ENCODE assay signal across 10 cellular contexts in the genomic region with DNA sequence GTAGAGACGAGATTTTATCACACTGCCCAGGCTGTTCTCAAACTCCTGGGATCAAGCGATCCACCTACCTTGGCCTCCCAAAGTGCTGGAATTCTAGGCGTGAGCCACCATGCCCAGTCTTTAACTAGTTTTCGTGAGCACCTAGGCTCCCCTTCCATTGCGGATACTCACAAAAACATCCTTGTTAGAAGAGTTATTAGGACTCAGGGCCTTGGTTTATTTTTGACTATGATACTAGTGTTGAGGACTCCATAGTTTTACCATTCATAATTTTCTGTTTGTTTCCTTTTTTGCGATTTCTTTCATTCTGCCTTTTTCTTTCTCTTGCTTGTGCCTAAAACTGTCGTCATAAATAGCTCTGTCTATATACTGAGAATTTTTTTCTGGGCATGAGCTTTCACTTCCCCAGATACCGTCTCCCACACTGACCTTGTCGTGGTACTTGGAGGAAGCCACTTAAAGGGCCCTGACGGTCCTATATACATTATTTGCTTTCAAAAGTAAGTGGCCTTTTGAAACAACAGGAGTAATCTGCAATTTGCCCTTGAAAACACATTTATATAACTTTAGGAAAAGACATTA. TPM values are rescaled to one million over a fixed set of nuclear protein-coding genes. Genes with fewer than 3 reads are reported as not detected.
DNase-seq lines count a peak whose midpoint lies in the region; ATAC-seq and TF ChIP-seq lines count a peak whose summit lies in the region.
"Had no signal": no experiment of that assay in that cellular context is flagged by ENCODE, and none has a peak within 500 bp of the region (broad histone marks: within the 10 kb centered on the region; RNA-seq: fewer than 3 reads in every experiment).

No MANE protein-coding gene starts in this region.

- H3K36me3 Mint-ChIP-seq in natural killer cell (no peaks in the 10 kb centered on the region), Caco-2 (ENCODE audit: insufficient read depth, unreplicated experiment) (no peaks in the 10 kb centered on the region)

- no CpG with 5 or more reads among the region's 10 CpGs for WGBS in IMR-90 (ENCODE audit: extremely low coverage in 2 of 2, insufficient read length in 1 of 2), 2 experiments

- no peak for TF ChIP-seq RAD21 in IMR-90 (IDR thresholded peaks at IDR 0.05; ENCODE audit: low read length)

- H3K4me1 Mint-ChIP-seq in natural killer cell (peaks cover 59 to 79% of the 10 kb centered on the region in 2 donors), Caco-2 (ENCODE audit: low read depth, unreplicated experiment) (peaks cover 14% of the 10 kb centered on the region)

- H3K9ac ChIP-seq in IMR-90 (ENCODE audit: low read depth, low read length): no peak overlapping the region

- H3K4me3 ChIP-seq in IMR-90 (ENCODE audit: insufficient read depth, low read depth, low read length) (no peak overlapping the region), Caco-2 (ENCODE audit: low read depth, low read length) (no peak overlapping the region)
- H3K4me3 ChIP-seq: MG63, pancreas had no signal

- POLR2A ChIA-PET in IMR-90 (lab: Charles Lee; ENCODE audit: unreplicated experiment) (interaction anchor here (1.4 kb wide), 1 partner anchor 11 kb away, joined by 4 read pairs; no protein-coding TSS in a partner anchor), Caco-2 (lab: Charles Lee) (no interaction called here)

- no peak overlapping the region for H2AFZ ChIP-seq in IMR-90 (replicated peaks; ENCODE audit: low read length, poor library complexity)

- H3K9me3 Mint-ChIP-seq in natural killer cell (no peaks in the 10 kb centered on the region), Caco-2 (ENCODE audit: unreplicated experiment) (no peaks in the 10 kb centered on the region)

- no peak overlapping the region; the same call in 1 of the 2 replicates for H3K23ac ChIP-seq in IMR-90 (ENCODE audit: low read depth, low read length)

- H3K27me3 Mint-ChIP-seq in natural killer cell (ENCODE audit: low read depth in 2 of 2): no peaks in the 10 kb centered on the region
- H3K27me3 Mint-ChIP-seq in Caco-2 (ENCODE audit: insufficient read depth, unreplicated experiment): no peaks in the 10 kb centered on the region

- no peak overlapping the region for H4K8ac ChIP-seq in IMR-90 (ENCODE audit: low read depth in 2 of 2, low read length in 2 of 2)

- no peak overlapping the region for H3K14ac ChIP-seq in IMR-90 (replicated peaks; ENCODE audit: low read depth, low read length)

- peaks cover 16 to 85% of the 10 kb centered on the region in 2 experiments for H3K79me1 ChIP-seq in IMR-90 (ENCODE audit: low read depth in 1 of 2, low read length in 2 of 2)

- H3K56ac ChIP-seq in IMR-90 (ENCODE audit: extremely low read depth, insufficient read depth, low read length): no peak overlapping the region

- H2AK5ac ChIP-seq in IMR-90 (ENCODE audit: low read depth, low read length): no peak overlapping the region

- in situ Hi-C loops in IMR-90 (cut with MboI; ENCODE audit: low sequenced_read_pairs): no loop called here

- H3K9me1 ChIP-seq in IMR-90 (ENCODE audit: insufficient read depth, low read length): peaks cover 28% of the 10 kb centered on the region

- H3K4me2 ChIP-seq in IMR-90 (ENCODE audit: low read depth, low read length): peak overlapping the region; percentile 55

- dilution Hi-C loops in IMR-90 (cut with HindIII; ENCODE audit: low sequenced_read_pairs, unreplicated experiment): no loop called here

- H3K18ac ChIP-seq in IMR-90 (ENCODE audit: low read depth, low read length): no peak overlapping the region

- intact Hi-C loops in IMR-90 (cut with micrococcal nuclease) (no loop called here), natural killer cell (cut with micrococcal nuclease) (no loop called here), Caco-2 (cut with micrococcal nuclease; ENCODE audit: unreplicated experiment) (no loop called here)

- CTCF ChIA-PET in IMR-90 (lab: Yijun Ruan, JAX): interaction anchor here (0.5 to 0.8 kb wide), 2 partner anchors 19 to 25 kb away, joined by 3 to 4 read pairs; no protein-coding TSS in a partner anchor
- CTCF ChIA-PET in Caco-2 (lab: Charles Lee): no interaction called here

- H3K4me3 Mint-ChIP-seq in natural killer cell (peak overlapping the region; percentile 62), Caco-2 (ENCODE audit: unreplicated experiment) (no peak overlapping the region)

- TF ChIP-seq POLR2A in IMR-90 (IDR thresholded peaks at IDR 0.05; ENCODE audit: low read depth, low read length): no peak

- no TSS peak for BruUV-seq in IMR-90 (replicated peaks; lab: Mats Ljungman, UMichigan)
- no TSS peak for BruUV-seq in Caco-2 (replicated peaks; lab: Mats Ljungman, UMichigan)

- DNase-seq in IMR-90: no peak
- no peak for DNase-seq in natural killer cell
- no peak for DNase-seq in NCI-H226
- no peak for DNase-seq in Caco-2
- no peak for DNase-seq in AG08395 (ENCODE audit: low spot score)
- DNase-seq in Ammon's horn (ENCODE audit: low spot score): no peak
- DNase-seq: MG63, pancreas had no signal

- H2BK20ac ChIP-seq in IMR-90 (ENCODE audit: low read depth, low read length): no peak overlapping the region

- H2BK15ac ChIP-seq in IMR-90 (ENCODE audit: low read depth, low read length): no peak overlapping the region

- H2AK9ac ChIP-seq in IMR-90 (replicated peaks; ENCODE audit: low read depth, low read length, poor library complexity): no peak overlapping the region

- no peak overlapping the region for H2BK120ac ChIP-seq in IMR-90 (ENCODE audit: low read depth, low read length)

- peak overlapping the region; percentile 12 for H2BK5ac ChIP-seq in IMR-90 (ENCODE audit: low read depth, low read length, poor library complexity, severe bottlenecking)

- no peaks in the 10 kb centered on the region for H3K27me3 ChIP-seq in IMR-90 (ENCODE audit: control insufficient read depth, insufficient read depth, low read length)
- no peaks in the 10 kb centered on the region for H3K27me3 ChIP-seq in Caco-2 (replicated peaks; ENCODE audit: control insufficient read depth, insufficient read depth, low read length)
- H3K27me3 ChIP-seq: MG63, pancreas had no signal

- ATAC-seq in GM18868 (IDR thresholded peaks at IDR 0.05; ENCODE audit: unreplicated experiment) (peak; percentile 95), GM21786 (IDR thresholded peaks at IDR 0.05; ENCODE audit: unreplicated experiment) (peak; percentile 98), IMR-90 (ENCODE audit: low read depth) (no peak), natural killer cell (peak in 1 of 3 donors; percentile 50)

- no peak overlapping the region; the same call in 1 of the 2 replicates for H3K27ac ChIP-seq in IMR-90 (ENCODE audit: insufficient read depth, low read length)
- H3K27ac ChIP-seq: pancreas had no signal

- no peak overlapping the region for H3K4ac ChIP-seq in IMR-90 (ENCODE audit: low read depth, low read length)

- H4K91ac ChIP-seq in IMR-90 (ENCODE audit: insufficient read depth, low read depth, low read length): no peak overlapping the region

- TF ChIP-seq CTCF in IMR-90 (conservative IDR thresholded peaks at IDR 0.05; ENCODE audit: low read depth, low read length) (no peak), natural killer cell (IDR thresholded peaks at IDR 0.05) (no peak), Caco-2 (IDR thresholded peaks at IDR 0.05; ENCODE audit: insufficient read depth in 1 of 2, low read depth in 1 of 2, low read length in 1 of 2, severe bottlenecking in 1 of 2, unreplicated experiment in 1 of 2) (no peak)

- H3K36me3 ChIP-seq in IMR-90 (ENCODE audit: control insufficient read depth, insufficient read depth, low read length): peaks cover 11% of the 10 kb centered on the region
- H3K36me3 ChIP-seq in Caco-2 (ENCODE audit: control insufficient read depth, insufficient read depth, low read length): no peaks in the 10 kb centered on the region
- H3K36me3 ChIP-seq: MG63, pancreas had no signal

- no peak overlapping the region for H4K5ac ChIP-seq in IMR-90 (ENCODE audit: low read depth, low read length)

- H3K4me1 ChIP-seq in IMR-90 (ENCODE audit: control insufficient read depth, insufficient read depth, low read length): peaks cover 23% of the 10 kb centered on the region
- peaks cover 9% of the 10 kb centered on the region; the same call in 1 of the 2 replicates for H3K4me1 ChIP-seq in Caco-2
- H3K4me1 ChIP-seq: pancreas had no signal

- peaks cover 62% of the 10 kb centered on the region for H4K20me1 ChIP-seq in IMR-90 (ENCODE audit: insufficient read depth, low read length)

- peak overlapping the region; percentile 85 to 89 for H3K27ac Mint-ChIP-seq in natural killer cell
- H3K27ac Mint-ChIP-seq in Caco-2 (ENCODE audit: unreplicated experiment): no peak overlapping the region

- H3K9me3 ChIP-seq in IMR-90 (ENCODE audit: control insufficient read depth, insufficient read depth, low read length): no peaks in the 10 kb centered on the region
- no peaks in the 10 kb centered on the region for H3K9me3 ChIP-seq in Caco-2
- H3K9me3 ChIP-seq: MG63, pancreas had no signal

TF ChIP-seq in IMR-90, 13 proteins besides CTCF, POLR2A, EP300 and RAD21:
- no peak for TF ChIP-seq BHLHE40 (IDR thresholded peaks at IDR 0.05; ENCODE audit: low read depth, low read length)
- no peak for TF ChIP-seq MAZ (IDR thresholded peaks at IDR 0.05; ENCODE audit: borderline replicate concordance, low read depth, low read length)
- no peak for TF ChIP-seq CEBPB (IDR thresholded peaks at IDR 0.05; ENCODE audit: low read depth, low read length)
- TF ChIP-seq NFE2L2 (IDR thresholded peaks at IDR 0.05; ENCODE audit: low read depth, low read length): no peak
- TF ChIP-seq FOS (IDR thresholded peaks at IDR 0.05; ENCODE audit: low read depth, low read length): no peak
- TF ChIP-seq, protein P1, sequence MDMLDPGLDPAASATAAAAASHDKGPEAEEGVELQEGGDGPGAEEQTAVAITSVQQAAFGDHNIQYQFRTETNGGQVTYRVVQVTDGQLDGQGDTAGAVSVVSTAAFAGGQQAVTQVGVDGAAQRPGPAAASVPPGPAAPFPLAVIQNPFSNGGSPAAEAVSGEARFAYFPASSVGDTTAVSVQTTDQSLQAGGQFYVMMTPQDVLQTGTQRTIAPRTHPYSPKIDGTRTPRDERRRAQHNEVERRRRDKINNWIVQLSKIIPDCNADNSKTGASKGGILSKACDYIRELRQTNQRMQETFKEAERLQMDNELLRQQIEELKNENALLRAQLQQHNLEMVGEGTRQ (IDR thresholded peaks at IDR 0.05; ENCODE audit: low read depth, low read length): no peak
- TF ChIP-seq MAFK (IDR thresholded peaks at IDR 0.05; ENCODE audit: low read depth, low read length): no peak

RNA-seq across cellular contexts. Expression of a gene that starts 5.2 kb away (rescaled TPM):
- 85.7 and 96.7 TPM in 2 replicates for total RNA-seq in IMR-90 (2012; rRNA removed)
- 135 and 147 TPM in 2 replicates for polyA plus RNA-seq in IMR-90 (2012; rRNA removed)
- polyA plus RNA-seq in IMR-90 (2012; cell fraction: cytosol; rRNA removed): 76.8 and 100 TPM in 2 replicates
- 17.8 and 49.6 TPM in 2 replicates for polyA plus RNA-seq in IMR-90 (2012; cell fraction: nucleus; rRNA removed; ENCODE audit: low replicate concordance)
- total RNA-seq in natural killer cell: 10 to 100 TPM; 43.2 to 53.9 (median 50.1) TPM
- 6.3 and 7.8 TPM in 2 replicates for total RNA-seq in Caco-2 (2022)
